Comparison of ENCODE assay signal across 10 cellular contexts in genomic region chr20:25035924-25036323, GRCh38. TPM values are rescaled to one million over a fixed set of nuclear protein-coding genes. Genes with fewer than 3 reads are reported as not detected.
DNase-seq lines count a peak whose midpoint lies in the region; ATAC-seq and TF ChIP-seq lines count a peak whose summit lies in the region.
"Had no signal": no experiment of that assay in that cellular context is flagged by ENCODE, and none has a peak within 500 bp of the region (broad histone marks: within the 10 kb centered on the region; RNA-seq: fewer than 3 reads in every experiment).

No MANE protein-coding gene starts in this region.

- DNase-seq in Kasumi-1 (lab: John Stamatoyannopoulos, UW) (peak; percentile 51 to 64), COR-L47 (lab: John Stamatoyannopoulos, UW) (no peak), BE2C (no peak)
- DNase-seq in stimulated activated naive B cell treated with anti-CD40 and anti-IgM and Interleukin-4, amounts not matched to agents 10 μg/mL and 1 μg/mL and 100 μg/mL, for 72 hours, result no peak
- DNase-seq: central memory CD4-positive, alpha-beta T cell; NCI-H146; T-helper 9 cell had no signal

- H3K4me1 Mint-ChIP-seq in dendritic cell treated with granulocyte-macrophage colony-stimulating factor and Interleukin-4, amounts not matched to agents 40 ng/mL and 50 ng/mL, for 4 days (ENCODE audit: low read depth), result peaks cover 37% of the 10 kb centered on the region
- H3K4me1 Mint-ChIP-seq in stimulated activated naive B cell treated with anti-CD40 and anti-IgM and Interleukin-4, amounts not matched to agents 10 μg/mL and 1 μg/mL and 100 μg/mL, for 72 hours, result peaks cover 40 to 51% of the 10 kb centered on the region in 2 donors

- peak; percentile 40 for ATAC-seq in GM19025 (IDR thresholded peaks at IDR 0.05; ENCODE audit: low read depth, unreplicated experiment)
- ATAC-seq in stimulated activated naive B cell treated with anti-CD40 and anti-IgM and Interleukin-4, amounts not matched to agents 10 μg/mL and 1 μg/mL and 100 μg/mL, for 72 hours (replicated peaks), result peak in 1 of 2 donors; percentile 42
- ATAC-seq in GM21717 (IDR thresholded peaks at IDR 0.05; ENCODE audit: unreplicated experiment), result no peak

- TF ChIP-seq CTCF in BE2C (IDR thresholded peaks at IDR 0.05; ENCODE audit: low read depth, low read length), result no peak

- peaks cover 30% of the 10 kb centered on the region for H3K36me3 Mint-ChIP-seq in dendritic cell treated with granulocyte-macrophage colony-stimulating factor and Interleukin-4, amounts not matched to agents 40 ng/mL and 50 ng/mL, for 4 days (ENCODE audit: low read depth)
- H3K36me3 Mint-ChIP-seq in stimulated activated naive B cell treated with anti-CD40 and anti-IgM and Interleukin-4, amounts not matched to agents 10 μg/mL and 1 μg/mL and 100 μg/mL, for 72 hours, result peaks cover 1 to 6% of the 10 kb centered on the region in 2 donors

- H3K36me3 ChIP-seq in BE2C, result no peaks in the 10 kb centered on the region

- no peaks in the 10 kb centered on the region for H3K27me3 Mint-ChIP-seq in dendritic cell treated with granulocyte-macrophage colony-stimulating factor and Interleukin-4, amounts not matched to agents 40 ng/mL and 50 ng/mL, for 4 days
- no peaks in the 10 kb centered on the region for H3K27me3 Mint-ChIP-seq in stimulated activated naive B cell treated with anti-CD40 and anti-IgM and Interleukin-4, amounts not matched to agents 10 μg/mL and 1 μg/mL and 100 μg/mL, for 72 hours

- H3K9me3 Mint-ChIP-seq in dendritic cell treated with granulocyte-macrophage colony-stimulating factor and Interleukin-4, amounts not matched to agents 40 ng/mL and 50 ng/mL, for 4 days, result no peaks in the 10 kb centered on the region
- no peaks in the 10 kb centered on the region for H3K9me3 Mint-ChIP-seq in stimulated activated naive B cell treated with anti-CD40 and anti-IgM and Interleukin-4, amounts not matched to agents 10 μg/mL and 1 μg/mL and 100 μg/mL, for 72 hours

- H3K4me1 ChIP-seq in BE2C, result no peaks in the 10 kb centered on the region

- H3K4me3 Mint-ChIP-seq in dendritic cell treated with granulocyte-macrophage colony-stimulating factor and Interleukin-4, amounts not matched to agents 40 ng/mL and 50 ng/mL, for 4 days, result no peak overlapping the region
- peak overlapping the region; percentile 55 to 66 for H3K4me3 Mint-ChIP-seq in stimulated activated naive B cell treated with anti-CD40 and anti-IgM and Interleukin-4, amounts not matched to agents 10 μg/mL and 1 μg/mL and 100 μg/mL, for 72 hours

- no peaks in the 10 kb centered on the region for H3K9me3 ChIP-seq in BE2C

- H3K4me3 ChIP-seq in BE2C (ENCODE audit: low read depth, low read length), result no peak overlapping the region

- peak overlapping the region; percentile 23 for H3K27ac Mint-ChIP-seq in dendritic cell treated with granulocyte-macrophage colony-stimulating factor and Interleukin-4, amounts not matched to agents 40 ng/mL and 50 ng/mL, for 4 days
- peak overlapping the region; percentile 77 for H3K27ac Mint-ChIP-seq in stimulated activated naive B cell treated with anti-CD40 and anti-IgM and Interleukin-4, amounts not matched to agents 10 μg/mL and 1 μg/mL and 100 μg/mL, for 72 hours

- intact Hi-C loops in dendritic cell treated with granulocyte-macrophage colony-stimulating factor and Interleukin-4, amounts not matched to agents 40 ng/mL and 50 ng/mL, for 4 days (cut with micrococcal nuclease), result no loop called here

- H3K27me3 ChIP-seq in BE2C, result no peaks in the 10 kb centered on the region

RNA-seq across cellular contexts. Expression of gene ACSS1, which starts 22.0 kb away (rescaled TPM):
- not detected for polyA plus RNA-seq in BE2C (2012; ENCODE audit: insufficient read depth, insufficient read length, low read depth)

RNA-seq across cellular contexts. Expression of gene APMAP, which starts 43.4 kb away (rescaled TPM):
- polyA plus RNA-seq in BE2C (2012; ENCODE audit: insufficient read depth, insufficient read length, low read depth), result 120 TPM

RNA-seq across cellular contexts. Expression of gene VSX1, which starts 46.0 kb away (rescaled TPM):
- polyA plus RNA-seq in BE2C (2012; ENCODE audit: insufficient read depth, insufficient read length, low read depth), result 0.22 TPM

Comparison
In these comparisons a context has a peak if more than half of its experiments do, and no peak if none do; other contexts are left out.
1. DNase-seq: peak in Kasumi-1 (2 of 2); none in stimulated activated naive B cell treated with anti-CD40 and anti-IgM and Interleukin-4, amounts not matched to agents 10 μg/mL and 1 μg/mL and 100 μg/mL, for 72 hours (single experiment), COR-L47 (single experiment) and BE2C (single experiment).